1 cellular context compared by ENCODE assay signal in the genomic region with DNA sequence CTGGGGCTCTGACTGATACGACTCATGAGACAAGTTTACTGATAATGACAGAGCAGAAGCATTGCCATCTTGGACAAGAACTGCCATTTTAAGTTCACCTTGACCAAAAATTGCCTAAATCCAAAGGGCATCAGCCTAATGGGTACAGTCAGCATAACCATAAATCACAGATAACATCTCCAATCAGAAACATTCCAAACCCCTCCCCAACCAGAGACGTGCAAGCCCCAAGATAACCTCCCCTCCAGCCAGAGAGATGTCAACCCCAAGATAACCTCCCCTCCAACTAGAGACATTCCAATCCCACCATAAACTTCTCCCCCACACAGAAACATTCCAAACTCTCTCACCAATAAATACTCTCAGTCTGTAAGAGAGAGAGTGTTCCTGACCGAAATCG.
TF ChIP-seq lines count a peak whose summit lies in the region.

No MANE protein-coding gene starts in this region.

TF ChIP-seq in H1, 55 proteins besides CTCF, POLR2A, EP300 and RAD21 (continued from another document):
- TF ChIP-seq HDAC6 (IDR thresholded peaks at IDR 0.05; ENCODE audit: low read depth, low read length) = no peak
- no peak for TF ChIP-seq HDAC2 (IDR thresholded peaks at IDR 0.05; ENCODE audit: borderline replicate concordance in 1 of 2, low read depth in 2 of 2, low read length in 2 of 2)
- TF ChIP-seq RNF2 (IDR thresholded peaks at IDR 0.05; ENCODE audit: borderline replicate concordance, low read depth, low read length, missing control alignments, poor library complexity, severe bottlenecking) = no peak
- no peak for TF ChIP-seq CTBP2 (IDR thresholded peaks at IDR 0.05; ENCODE audit: borderline replicate concordance, insufficient read depth, insufficient read length, low read length)
- TF ChIP-seq TCF12 (IDR thresholded peaks at IDR 0.05; ENCODE audit: low read depth, low read length) = no peak
- TF ChIP-seq CREB1 (IDR thresholded peaks at IDR 0.05) = no peak
TF ChIP-seq in H1: peak in this region for 0.
